Comparison of ENCODE assay signal across 13 cellular contexts in the genomic region with DNA sequence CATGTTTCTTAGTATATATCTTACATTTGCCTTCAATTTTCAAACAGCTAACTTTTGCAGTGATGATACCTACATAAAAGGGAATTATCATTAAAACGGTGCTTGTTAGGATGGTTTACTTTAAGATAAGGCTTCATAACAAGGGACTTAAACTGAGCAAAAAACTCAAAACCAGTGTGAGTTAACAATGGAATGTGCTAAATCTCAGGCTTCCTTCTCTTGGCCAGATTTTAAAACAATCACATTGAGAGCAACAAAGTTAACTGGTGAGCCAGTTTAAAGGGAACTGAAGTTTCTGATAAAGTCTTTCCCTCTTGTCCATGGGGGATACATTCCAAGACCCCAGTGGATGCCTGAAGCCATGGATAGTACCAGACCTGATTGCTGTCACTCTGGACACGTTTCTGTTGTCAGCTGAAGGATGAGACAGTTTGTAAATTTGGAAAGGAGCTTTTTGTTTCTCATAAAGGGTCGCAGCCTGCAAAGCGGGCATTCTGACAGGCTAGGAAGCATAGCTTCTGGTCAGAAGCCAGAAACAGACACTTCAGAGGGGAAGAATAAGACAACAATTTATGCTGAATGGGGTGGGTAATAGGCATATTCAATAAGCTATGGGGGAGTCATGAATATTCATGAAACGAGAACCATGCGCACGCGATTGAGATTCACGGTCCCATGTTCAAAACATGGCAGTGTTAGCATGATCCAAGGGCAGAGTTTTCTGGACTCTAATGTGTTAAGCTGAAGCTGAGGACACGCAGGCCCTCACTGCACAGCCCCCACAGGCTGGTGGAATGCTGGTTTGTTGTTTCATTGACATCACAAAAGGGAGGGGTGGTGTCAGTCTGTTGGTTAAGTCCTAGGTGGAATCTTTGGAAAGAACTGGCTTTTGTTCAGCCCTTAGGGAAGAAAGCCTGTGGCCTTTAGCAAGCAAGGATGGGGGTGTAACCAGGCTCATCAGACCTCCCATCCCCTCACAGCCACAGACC.
A peak's percentile ranks its signal among the peaks of the same experiment; 100 is the strongest.
DNase-seq lines count a peak whose midpoint lies in the region; TF ChIP-seq lines count a peak whose summit lies in the region.
"Had no signal": no experiment of that assay in that cellular context is flagged by ENCODE, and none has a peak within 500 bp of the region (broad histone marks: within the 10 kb centered on the region; RNA-seq: fewer than 3 reads in every experiment).

No MANE protein-coding gene starts in this region.

- intact Hi-C loops in Caco-2 (cut with micrococcal nuclease; ENCODE audit: unreplicated experiment) (loop anchor here (1.0 to 10.0 kb wide), 3 partner anchors 7 to 183 kb away; a partner anchor contains a TSS), head of caudate nucleus (cut with DNase I) (no loop called here)
- intact Hi-C loops in activated CD4-positive, alpha-beta T cell treated with anti-CD3 and anti-CD28 coated beads, Interleukin-2, amount 10 ng/mL, durations not matched to agents 24 days and 14 days (cut with micrococcal nuclease), result no loop called here

- H3K36me3 ChIP-seq in Caco-2 (ENCODE audit: control insufficient read depth, insufficient read depth, low read length) (no peaks in the 10 kb centered on the region), SK-N-MC (ENCODE audit: insufficient read depth, low read length) (no peaks in the 10 kb centered on the region), neuron (ENCODE audit: insufficient read depth, low read length) (no peaks in the 10 kb centered on the region)
- H3K36me3 ChIP-seq: gastrocnemius medialis had no signal

- H3K27ac Mint-ChIP-seq in Caco-2 (ENCODE audit: unreplicated experiment), result peak overlapping the region; percentile 73
- H3K27ac Mint-ChIP-seq in activated CD4-positive, alpha-beta T cell treated with anti-CD3 and anti-CD28 coated beads, Interleukin-2, amount 10 ng/mL, durations not matched to agents 24 days and 14 days, result no peak overlapping the region
- H3K27ac Mint-ChIP-seq: activated T-cell treated with anti-CD3 and anti-CD28 coated beads, Interleukin-2, amount 50 U/mL, for 24 hours had no signal

- H3K27me3 Mint-ChIP-seq in Caco-2 (ENCODE audit: insufficient read depth, unreplicated experiment), result no peaks in the 10 kb centered on the region
- H3K27me3 Mint-ChIP-seq in activated CD4-positive, alpha-beta T cell treated with anti-CD3 and anti-CD28 coated beads, Interleukin-2, amount 10 ng/mL, durations not matched to agents 24 days and 14 days, result peaks cover 6% of the 10 kb centered on the region

- H3K27ac ChIP-seq in SK-N-MC, result no peak overlapping the region
- H3K27ac ChIP-seq: BLaER1 treated with 17β-estradiol and CSF1 and Interleukin-3, amounts not matched to agents 10 nM and 100 nM; gastrocnemius medialis had no signal

- no peak overlapping the region for H2AFZ ChIP-seq in neuron (ENCODE audit: low read depth, low read length)

- H3K9me3 ChIP-seq in Caco-2, result no peaks in the 10 kb centered on the region
- H3K9me3 ChIP-seq in SK-N-MC (ENCODE audit: low read depth, low read length), result no peaks in the 10 kb centered on the region
- H3K9me3 ChIP-seq in neuron (ENCODE audit: low read length), result no peaks in the 10 kb centered on the region
- H3K9me3 ChIP-seq: BLaER1 treated with 17β-estradiol and CSF1 and Interleukin-3, amounts not matched to agents 10 nM and 100 nM; gastrocnemius medialis had no signal

- DNase-seq in Caco-2 (peak; percentile 73 to 78), SK-N-MC (ENCODE audit: low read depth, low spot score) (no peak), glomerular visceral epithelial cell (ENCODE audit: extremely low spot score) (peak; percentile 27), head of caudate nucleus (no peak), middle frontal gyrus (ENCODE audit: extremely low spot score, low spot score) (no peak), NCI-H510A treated with DMSO at 0.1 percent for 48 hours (lab: John Stamatoyannopoulos, UW) (no peak)
- DNase-seq in activated CD4-positive, alpha-beta T cell treated with anti-CD3 and anti-CD28 coated beads, Interleukin-2, amount 10 ng/mL, durations not matched to agents 24 days and 14 days, result no peak
- DNase-seq: activated T-cell treated with anti-CD3 and anti-CD28 coated beads, Interleukin-2, amount 50 U/mL, for 24 hours; gastrocnemius medialis; stimulated activated naive CD4-positive, alpha-beta T cell had no signal

- no peaks in the 10 kb centered on the region for H3K9me3 Mint-ChIP-seq in Caco-2 (ENCODE audit: unreplicated experiment)
- no peaks in the 10 kb centered on the region for H3K9me3 Mint-ChIP-seq in activated CD4-positive, alpha-beta T cell treated with anti-CD3 and anti-CD28 coated beads, Interleukin-2, amount 10 ng/mL, durations not matched to agents 24 days and 14 days
- H3K9me3 Mint-ChIP-seq: activated T-cell treated with anti-CD3 and anti-CD28 coated beads, Interleukin-2, amount 50 U/mL, for 24 hours; central memory CD8-positive, alpha-beta T cell had no signal

- H3K4me1 Mint-ChIP-seq in Caco-2 (ENCODE audit: low read depth, unreplicated experiment), result peaks cover 29% of the 10 kb centered on the region
- H3K4me1 Mint-ChIP-seq in activated CD4-positive, alpha-beta T cell treated with anti-CD3 and anti-CD28 coated beads, Interleukin-2, amount 10 ng/mL, durations not matched to agents 24 days and 14 days, result no peaks in the 10 kb centered on the region
- H3K4me1 Mint-ChIP-seq: central memory CD8-positive, alpha-beta T cell had no signal

- CTCF ChIA-PET in Caco-2 (lab: Charles Lee), result interaction anchor here (0.9 kb wide), 1 partner anchor 22 kb away, joined by 3 read pairs; no protein-coding TSS in a partner anchor

- H3K9ac ChIP-seq in SK-N-MC (ENCODE audit: insufficient read length), result no peak overlapping the region
- H3K9ac ChIP-seq: BLaER1 treated with 17β-estradiol and CSF1 and Interleukin-3, amounts not matched to agents 10 nM and 100 nM had no signal

- TF ChIP-seq CTCF in Caco-2 (IDR thresholded peaks at IDR 0.05; ENCODE audit: insufficient read depth in 1 of 2, low read depth in 1 of 2, low read length in 1 of 2, severe bottlenecking in 1 of 2, unreplicated experiment in 1 of 2), result no peak

- H3K27me3 ChIP-seq in Caco-2 (replicated peaks; ENCODE audit: control insufficient read depth, insufficient read depth, low read length) (no peaks in the 10 kb centered on the region), neuron (ENCODE audit: insufficient read depth, low read length) (no peaks in the 10 kb centered on the region)
- H3K27me3 ChIP-seq: BLaER1 treated with 17β-estradiol and CSF1 and Interleukin-3, amounts not matched to agents 10 nM and 100 nM; gastrocnemius medialis had no signal

- no TSS peak for BruUV-seq in Caco-2 (replicated peaks; lab: Mats Ljungman, UMichigan)

- peak overlapping the region; percentile 43 for H3K4me3 Mint-ChIP-seq in Caco-2 (ENCODE audit: unreplicated experiment)
- H3K4me3 Mint-ChIP-seq in activated CD4-positive, alpha-beta T cell treated with anti-CD3 and anti-CD28 coated beads, Interleukin-2, amount 10 ng/mL, durations not matched to agents 24 days and 14 days, result no peak overlapping the region
- H3K4me3 Mint-ChIP-seq: activated T-cell treated with anti-CD3 and anti-CD28 coated beads, Interleukin-2, amount 50 U/mL, for 24 hours; central memory CD8-positive, alpha-beta T cell had no signal

- peaks cover 28% of the 10 kb centered on the region for H3K4me1 ChIP-seq in Caco-2
- peaks cover 32% of the 10 kb centered on the region for H3K4me1 ChIP-seq in neuron (ENCODE audit: insufficient read depth, low read length)

- H3K36me3 Mint-ChIP-seq in Caco-2 (ENCODE audit: insufficient read depth, unreplicated experiment), result peaks cover 9% of the 10 kb centered on the region
- H3K36me3 Mint-ChIP-seq in activated CD4-positive, alpha-beta T cell treated with anti-CD3 and anti-CD28 coated beads, Interleukin-2, amount 10 ng/mL, durations not matched to agents 24 days and 14 days (ENCODE audit: low read depth), result no peaks in the 10 kb centered on the region

- POLR2A ChIA-PET in Caco-2 (lab: Charles Lee), result no interaction called here

- H3K4me3 ChIP-seq in Caco-2 (ENCODE audit: low read depth, low read length) (no peak overlapping the region), SK-N-MC (0 out of 2 replicates have a peak overlapping the region, but pooled peaks have one; percentile 22), neuron (ENCODE audit: low read length) (peak overlapping the region; percentile 6)
- H3K4me3 ChIP-seq: BLaER1 treated with 17β-estradiol and CSF1 and Interleukin-3, amounts not matched to agents 10 nM and 100 nM; gastrocnemius medialis had no signal

Comparison
In these comparisons a context has a peak if more than half of its experiments do, and no peak if none do; other contexts are left out.
1. DNase-seq: peak in Caco-2 (2 of 2) and glomerular visceral epithelial cell (single experiment); none in SK-N-MC (single experiment), head of caudate nucleus (0 of 42), activated CD4-positive, alpha-beta T cell treated with anti-CD3 and anti-CD28 coated beads, Interleukin-2, amount 10 ng/mL, durations not matched to agents 24 days and 14 days (single experiment), middle frontal gyrus (single experiment) and NCI-H510A treated with DMSO at 0.1 percent for 48 hours (single experiment).